ENCODE assay signal across 8 cellular contexts in the genomic region with DNA sequence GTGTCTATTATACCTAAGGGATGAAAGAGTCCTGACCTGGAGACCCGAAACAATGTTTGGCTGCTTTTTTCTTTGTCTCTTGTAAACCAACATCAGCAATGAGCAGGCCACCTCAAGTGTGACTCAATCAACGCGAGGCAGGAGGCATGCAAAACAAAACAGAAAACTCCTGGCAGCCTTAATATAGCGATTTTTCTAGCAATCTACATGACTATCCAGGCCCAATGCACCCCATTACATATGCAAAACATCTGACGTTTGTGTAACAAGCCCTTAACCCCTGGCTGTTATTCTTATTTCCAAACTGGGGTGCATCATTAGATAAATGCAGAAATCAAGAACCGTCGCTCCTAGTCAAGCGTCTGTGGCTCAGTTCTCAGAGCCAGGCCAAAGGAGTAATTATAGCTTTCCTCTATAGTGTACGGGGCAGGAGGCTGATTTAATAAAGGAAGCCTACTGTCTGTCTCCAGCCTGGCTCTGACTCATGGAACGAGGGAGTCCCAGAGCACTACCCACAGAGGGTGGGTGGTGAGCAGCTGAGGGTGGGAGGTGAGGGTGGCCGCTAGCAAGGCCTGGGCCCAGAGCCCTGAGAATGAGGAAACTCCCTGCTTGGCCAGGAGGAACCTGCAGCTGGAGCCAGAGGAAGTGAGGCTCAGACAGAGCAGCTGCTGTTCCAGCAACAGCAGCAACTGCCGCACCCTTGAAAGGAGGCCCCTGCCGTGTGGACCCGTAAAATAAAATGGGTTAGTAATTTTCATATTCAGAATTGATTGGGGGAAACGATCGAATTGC. TPM values are rescaled to one million over a fixed set of nuclear protein-coding genes. Genes with fewer than 3 reads are reported as not detected.
A peak's percentile ranks its signal among the peaks of the same experiment; 100 is the strongest.
DNase-seq lines count a peak whose midpoint lies in the region; ATAC-seq and TF ChIP-seq lines count a peak whose summit lies in the region.

No MANE protein-coding gene starts in this region.

- peak overlapping the region; percentile 84 to 93 (median 92) for H3K4me3 Mint-ChIP-seq in IgD-negative memory B cell

- no peaks in the 10 kb centered on the region for H3K27me3 Mint-ChIP-seq in IgD-negative memory B cell

- peaks cover 2% of the 10 kb centered on the region for H3K36me3 Mint-ChIP-seq in IgD-negative memory B cell

- no peaks in the 10 kb centered on the region for H3K9me3 Mint-ChIP-seq in IgD-negative memory B cell

- H3K27ac Mint-ChIP-seq in IgD-negative memory B cell: peak overlapping the region; percentile 96 to 99 (median 96)

- ATAC-seq in GM21576 (IDR thresholded peaks at IDR 0.05; ENCODE audit: unreplicated experiment) (peak; percentile 49), SK-N-SH treated with all-trans-retinoic acid at 6 μM for 48 hours (peak; percentile 92)

- DNase-seq in EL (peak; percentile 91), amniotic stem cell (lab: John Stamatoyannopoulos, UW) (peak; percentile 80), hepatic stellate cell (ENCODE audit: low spot score) (peak; percentile 79), pulmonary artery endothelial cell (ENCODE audit: low read depth, low spot score) (peak; percentile 71)
- no peak for DNase-seq in NK-92 treated with Interleukin-12 subunit alpha and Interleukin-12 subunit beta, amount 100 ng/mL, for 24 hours (lab: John Stamatoyannopoulos, UW)

- peaks cover 44 to 49% (median 48%) of the 10 kb centered on the region in 3 donors for H3K4me1 Mint-ChIP-seq in IgD-negative memory B cell

TF ChIP-seq in SK-N-SH treated with all-trans-retinoic acid at 6 μM for 48 hours, 23 proteins besides CTCF, POLR2A, EP300 and RAD21:
- TF ChIP-seq, protein P1, sequence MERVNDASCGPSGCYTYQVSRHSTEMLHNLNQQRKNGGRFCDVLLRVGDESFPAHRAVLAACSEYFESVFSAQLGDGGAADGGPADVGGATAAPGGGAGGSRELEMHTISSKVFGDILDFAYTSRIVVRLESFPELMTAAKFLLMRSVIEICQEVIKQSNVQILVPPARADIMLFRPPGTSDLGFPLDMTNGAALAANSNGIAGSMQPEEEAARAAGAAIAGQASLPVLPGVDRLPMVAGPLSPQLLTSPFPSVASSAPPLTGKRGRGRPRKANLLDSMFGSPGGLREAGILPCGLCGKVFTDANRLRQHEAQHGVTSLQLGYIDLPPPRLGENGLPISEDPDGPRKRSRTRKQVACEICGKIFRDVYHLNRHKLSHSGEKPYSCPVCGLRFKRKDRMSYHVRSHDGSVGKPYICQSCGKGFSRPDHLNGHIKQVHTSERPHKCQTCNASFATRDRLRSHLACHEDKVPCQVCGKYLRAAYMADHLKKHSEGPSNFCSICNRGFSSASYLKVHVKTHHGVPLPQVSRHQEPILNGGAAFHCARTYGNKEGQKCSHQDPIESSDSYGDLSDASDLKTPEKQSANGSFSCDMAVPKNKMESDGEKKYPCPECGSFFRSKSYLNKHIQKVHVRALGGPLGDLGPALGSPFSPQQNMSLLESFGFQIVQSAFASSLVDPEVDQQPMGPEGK (CRISPR knock-in tag; IDR thresholded peaks at IDR 0.05; ENCODE audit: borderline replicate concordance): no peak
- TF ChIP-seq BACH2 (CRISPR knock-in tag; IDR thresholded peaks at IDR 0.05; ENCODE audit: borderline replicate concordance): no peak
- peak; percentile 28; the same call in 1 of the 2 replicates for TF ChIP-seq TCF4 (CRISPR knock-in tag; IDR thresholded peaks at IDR 0.05; ENCODE audit: borderline replicate concordance)
- peak; percentile 57; the same call in 1 of the 2 replicates for TF ChIP-seq ZFP3 (CRISPR knock-in tag; IDR thresholded peaks at IDR 0.05)
- no peak for TF ChIP-seq ZNF565 (CRISPR knock-in tag; conservative IDR thresholded peaks at IDR 0.05; ENCODE audit: low read depth)
- no peak for TF ChIP-seq ZFP30 (CRISPR knock-in tag; IDR thresholded peaks at IDR 0.05)
- TF ChIP-seq, protein P2, sequence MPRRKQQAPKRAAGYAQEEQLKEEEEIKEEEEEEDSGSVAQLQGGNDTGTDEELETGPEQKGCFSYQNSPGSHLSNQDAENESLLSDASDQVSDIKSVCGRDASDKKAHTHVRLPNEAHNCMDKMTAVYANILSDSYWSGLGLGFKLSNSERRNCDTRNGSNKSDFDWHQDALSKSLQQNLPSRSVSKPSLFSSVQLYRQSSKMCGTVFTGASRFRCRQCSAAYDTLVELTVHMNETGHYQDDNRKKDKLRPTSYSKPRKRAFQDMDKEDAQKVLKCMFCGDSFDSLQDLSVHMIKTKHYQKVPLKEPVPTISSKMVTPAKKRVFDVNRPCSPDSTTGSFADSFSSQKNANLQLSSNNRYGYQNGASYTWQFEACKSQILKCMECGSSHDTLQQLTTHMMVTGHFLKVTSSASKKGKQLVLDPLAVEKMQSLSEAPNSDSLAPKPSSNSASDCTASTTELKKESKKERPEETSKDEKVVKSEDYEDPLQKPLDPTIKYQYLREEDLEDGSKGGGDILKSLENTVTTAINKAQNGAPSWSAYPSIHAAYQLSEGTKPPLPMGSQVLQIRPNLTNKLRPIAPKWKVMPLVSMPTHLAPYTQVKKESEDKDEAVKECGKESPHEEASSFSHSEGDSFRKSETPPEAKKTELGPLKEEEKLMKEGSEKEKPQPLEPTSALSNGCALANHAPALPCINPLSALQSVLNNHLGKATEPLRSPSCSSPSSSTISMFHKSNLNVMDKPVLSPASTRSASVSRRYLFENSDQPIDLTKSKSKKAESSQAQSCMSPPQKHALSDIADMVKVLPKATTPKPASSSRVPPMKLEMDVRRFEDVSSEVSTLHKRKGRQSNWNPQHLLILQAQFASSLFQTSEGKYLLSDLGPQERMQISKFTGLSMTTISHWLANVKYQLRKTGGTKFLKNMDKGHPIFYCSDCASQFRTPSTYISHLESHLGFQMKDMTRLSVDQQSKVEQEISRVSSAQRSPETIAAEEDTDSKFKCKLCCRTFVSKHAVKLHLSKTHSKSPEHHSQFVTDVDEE (CRISPR knock-in tag; IDR thresholded peaks at IDR 0.05): peak; percentile 71
- TF ChIP-seq PPARA (CRISPR knock-in tag; IDR thresholded peaks at IDR 0.05; ENCODE audit: borderline replicate concordance): no peak
- no peak for TF ChIP-seq ZC3H10 (CRISPR knock-in tag; IDR thresholded peaks at IDR 0.05)
- no peak for TF ChIP-seq ESRRG (CRISPR knock-in tag; IDR thresholded peaks at IDR 0.05)
- no peak for TF ChIP-seq ZNF70 (CRISPR knock-in tag; IDR thresholded peaks at IDR 0.05)
- no peak for TF ChIP-seq POU6F1 (CRISPR knock-in tag; IDR thresholded peaks at IDR 0.05; ENCODE audit: borderline replicate concordance, low read depth)
- TF ChIP-seq CSRNP3 (CRISPR knock-in tag; IDR thresholded peaks at IDR 0.05): no peak
- peak; percentile 20; the same call in 1 of the 2 replicates for TF ChIP-seq ISL1 (CRISPR knock-in tag; IDR thresholded peaks at IDR 0.05)
- no peak for TF ChIP-seq CSDC2 (CRISPR knock-in tag; IDR thresholded peaks at IDR 0.05)
- no peak; the same call in 1 of the 2 replicates for TF ChIP-seq ZNF8 (CRISPR knock-in tag; IDR thresholded peaks at IDR 0.05)
- TF ChIP-seq CREB5 (CRISPR knock-in tag; IDR thresholded peaks at IDR 0.05; ENCODE audit: low read depth): no peak
- no peak for TF ChIP-seq ARNTL (CRISPR knock-in tag; IDR thresholded peaks at IDR 0.05; ENCODE audit: borderline replicate concordance, low read depth)

RNA-seq across cellular contexts. Expression of gene CHD9, which starts 43.9 kb away (rescaled TPM):
- 72.3 TPM for polyA plus RNA-seq in IgD-negative memory B cell
- 31.5 and 45.4 TPM in 2 replicates for total RNA-seq in pulmonary artery endothelial cell

RNA-seq across cellular contexts. Expression of gene CHD9NB, which starts 46.0 kb away (rescaled TPM):
- polyA plus RNA-seq in IgD-negative memory B cell: not detected
- total RNA-seq in pulmonary artery endothelial cell: 0.53 and 1.3 TPM in 2 replicates
